10 cellular contexts compared by ENCODE assay signal in genomic region chr19:14088634-14089411, GRCh38. TPM values are rescaled to one million over a fixed set of nuclear protein-coding genes. Genes with fewer than 3 reads are reported as not detected.
DNase-seq lines count a peak whose midpoint lies in the region; ATAC-seq, FAIRE-seq and TF ChIP-seq lines count a peak whose summit lies in the region.
"Had no signal": no experiment of that assay in that cellular context is flagged by ENCODE, and none has a peak within 500 bp of the region (broad histone marks: within the 10 kb centered on the region; RNA-seq: fewer than 3 reads in every experiment).

No MANE protein-coding gene starts in this region.

- H2AFZ ChIP-seq in OCI-LY1 (ENCODE audit: low read length) (no peak overlapping the region), H1 (ENCODE audit: low read length) (no peak overlapping the region)

- TF ChIP-seq POLR2A in H1 (IDR thresholded peaks at IDR 0.05; ENCODE audit: control extremely low read depth in 1 of 2, low read depth in 2 of 2, low read length in 2 of 2) (no peak), ovary (IDR thresholded peaks at IDR 0.05) (no peak)

- POLR2A ChIA-PET in H1 (lab: Charles Lee; ENCODE audit: partially characterized antibody) = interaction anchor here (1.0 to 1.1 kb wide), 3 partner anchors 25 to 263 kb away, joined by 3 read pairs; partner anchors contain the start of gene PRKACA

- no peak for TF ChIP-seq RAD21 in H1 (IDR thresholded peaks at IDR 0.05 in 1 of 2, conservative IDR thresholded peaks at IDR 0.05 in 1 of 2; ENCODE audit: low read depth in 2 of 2, low read length in 2 of 2)

- FAIRE-seq in H1 (lab: Jason Lieb, UNC) = no peak

- CTCF ChIA-PET in H1 (lab: Charles Lee; ENCODE audit: partially characterized antibody) = interaction anchor here (1.0 to 1.8 kb wide), 4 partner anchors 15 to 291 kb away, joined by 4 to 6 read pairs (median 4); partner anchors contain the start of gene MISP3

- H3K9ac ChIP-seq in ES-I3 (ENCODE audit: low read depth, low read length) = peak overlapping the region; percentile 60
- peak overlapping the region; percentile 52 for H3K9ac ChIP-seq in OCI-LY1 (ENCODE audit: low read length)
- no peak overlapping the region for H3K9ac ChIP-seq in H1 (replicated peaks in 1 of 4; ENCODE audit: extremely low read depth in 1 of 4, low read depth in 3 of 4, low read length in 3 of 4)

- no peak for TF ChIP-seq CTCF in OCI-LY1 (IDR thresholded peaks at IDR 0.05; ENCODE audit: low read length)
- no peak for TF ChIP-seq CTCF in H1 (IDR thresholded peaks at IDR 0.05; ENCODE audit: control extremely low read depth in 1 of 3, insufficient read depth in 1 of 3, low read depth in 1 of 3, low read length in 3 of 3)
- no peak for TF ChIP-seq CTCF in ovary (IDR thresholded peaks at IDR 0.05)

- peaks cover 11% of the 10 kb centered on the region for H3K23me2 ChIP-seq in H1 (ENCODE audit: low read depth, low read length)

- H3K4me1 ChIP-seq in ES-I3 (ENCODE audit: insufficient read depth, low read length) = no peaks in the 10 kb centered on the region; the same call in 1 of the 2 replicates
- peaks cover 18% of the 10 kb centered on the region for H3K4me1 ChIP-seq in OCI-LY1 (ENCODE audit: insufficient read depth, low read length, severe bottlenecking)
- H3K4me1 ChIP-seq in H1 (replicated peaks in 1 of 4; ENCODE audit: control insufficient read depth in 3 of 4, insufficient read depth in 4 of 4, low read length in 3 of 4) = peaks cover 3 to 5% (median 4%) of the 10 kb centered on the region in 4 experiments
- peaks cover 5% of the 10 kb centered on the region for H3K4me1 ChIP-seq in ovary (ENCODE audit: insufficient read depth)

- H3K23ac ChIP-seq in H1 (ENCODE audit: insufficient read length) = no peak overlapping the region

- H2BK15ac ChIP-seq in H1 (ENCODE audit: low read length) = no peak overlapping the region

- no peaks in the 10 kb centered on the region for H3K36me3 ChIP-seq in ES-I3 (ENCODE audit: insufficient read depth, low read length)
- peaks cover 28% of the 10 kb centered on the region for H3K36me3 ChIP-seq in OCI-LY1 (ENCODE audit: insufficient read depth, low read length)
- peaks cover 0 to 13% (median 4%) of the 10 kb centered on the region in 4 experiments; a peak in 3 of 8 replicates for H3K36me3 ChIP-seq in H1 (ENCODE audit: control insufficient read depth in 2 of 4, insufficient read depth in 4 of 4, low read length in 3 of 4)
- H3K36me3 ChIP-seq in ovary = no peaks in the 10 kb centered on the region

- H4K20me1 ChIP-seq in OCI-LY1 (ENCODE audit: insufficient read depth, low read length) (no peaks in the 10 kb centered on the region), H1 (replicated peaks in 1 of 2; ENCODE audit: control insufficient read depth in 1 of 2, insufficient read depth in 2 of 2, low read length in 2 of 2) (peaks cover 4 to 8% of the 10 kb centered on the region in 2 experiments)

- DNase-seq in H1 (ENCODE audit: low read depth in 1 of 2, low spot score in 2 of 2) = no peak
- peak in 1 of 5 donors; percentile 58 for DNase-seq in ovary
- DNase-seq in NCI-H1930 (lab: John Stamatoyannopoulos, UW) = no peak
- no peak for DNase-seq in T1000 (lab: John Stamatoyannopoulos, UW)
- DNase-seq: transverse colon had no signal

- H2BK5ac ChIP-seq in H1 (ENCODE audit: low read depth, low read length) = no peak overlapping the region

- H2AK5ac ChIP-seq in H1 (ENCODE audit: low read depth, low read length) = no peak overlapping the region

- no peaks in the 10 kb centered on the region for H3F3A ChIP-seq in OCI-LY1 (ENCODE audit: insufficient read depth, low read length)

- H2BK120ac ChIP-seq in H1 (replicated peaks; ENCODE audit: low read depth, low read length) = no peak overlapping the region

- TF ChIP-seq EP300 in H1 (IDR thresholded peaks at IDR 0.05; ENCODE audit: borderline replicate concordance in 1 of 2, low read depth in 2 of 2, low read length in 2 of 2) = no peak
- TF ChIP-seq EP300 in ovary (IDR thresholded peaks at IDR 0.05) = no peak

- no peak overlapping the region for H4K5ac ChIP-seq in H1 (ENCODE audit: insufficient read length, low read depth, low read length)

- no peak overlapping the region for H3K56ac ChIP-seq in H1 (replicated peaks; ENCODE audit: insufficient read length, low read depth, low read length)

- H3K9me2 ChIP-seq in OCI-LY1 (ENCODE audit: low read depth, low read length) = no peaks in the 10 kb centered on the region

- no peak overlapping the region for H3K18ac ChIP-seq in H1 (ENCODE audit: extremely low read depth, low read length)

- H3K4me3 ChIP-seq in OCI-LY1 (ENCODE audit: low read depth, low read length, poor library complexity, severe bottlenecking) (peak overlapping the region; percentile 71), H1 (ENCODE audit: extremely low read depth in 1 of 4, insufficient read depth in 2 of 4, low read depth in 3 of 4, low read length in 4 of 4) (peak overlapping the region; percentile 42 to 78 (median 60)), ovary (no peak overlapping the region)

- peak overlapping the region; percentile 15 for H3K27ac ChIP-seq in OCI-LY1 (ENCODE audit: low read depth, low read length, poor library complexity, severe bottlenecking)
- no peak overlapping the region for H3K27ac ChIP-seq in H1 (ENCODE audit: low read depth, low read length)
- peak overlapping the region; percentile 20 to 56 for H3K27ac ChIP-seq in ovary

- 92% methylated on average over 28 of the region's 30 CpGs; no CpG with 5 or more reads in 1 of the 2 experiments for WGBS in H1 (ENCODE audit: extremely low coverage in 1 of 2, insufficient coverage in 1 of 2, insufficient read length in 1 of 2, insufficient replicate concordance in 2 of 2, low coverage in 1 of 2, low lambda C conversion rate in 2 of 2, missing lambda C conversion rate in 1 of 2), 2 experiments
- WGBS in ovary, 3 donors = 83 to 89% (median 85%) methylated on average over 26 to 30 of the region's 30 CpGs

- no peaks in the 10 kb centered on the region; the same call in 1 of the 2 replicates for H3K9me3 ChIP-seq in ES-I3 (ENCODE audit: control insufficient read depth, insufficient read depth, low read length)
- H3K9me3 ChIP-seq in OCI-LY1 (ENCODE audit: low read length) = peaks cover 7% of the 10 kb centered on the region
- H3K9me3 ChIP-seq in H1 (ENCODE audit: insufficient read depth in 2 of 2, low read depth in 1 of 2, low read length in 1 of 2) = peaks cover 8% of the 10 kb centered on the region in 2 experiments; a peak in 3 of 4 replicates
- H3K9me3 ChIP-seq in ovary = no peaks in the 10 kb centered on the region
- H3K9me3 ChIP-seq: transverse colon had no signal

- no peak overlapping the region for H4K91ac ChIP-seq in H1 (replicated peaks; ENCODE audit: insufficient read length, low read length)

- no peak overlapping the region for H3K4ac ChIP-seq in H1 (replicated peaks; ENCODE audit: insufficient read length, low read depth, low read length)

- no peak overlapping the region for H3K14ac ChIP-seq in H1 (ENCODE audit: insufficient read length)

- intact Hi-C loops in ovary (cut with DNase I) = loop anchor here in 2 of 4 donors (10.0 kb wide), 2 partner anchors 46 to 324 kb away; partner anchors contain the start of genes ASF1B (in 1 of the 2) and MRI1 (in 1 of the 2)

- H2BK12ac ChIP-seq in H1 (ENCODE audit: low read depth, low read length) = no peak overlapping the region

- H3K79me1 ChIP-seq in H1 (ENCODE audit: low read depth, low read length) = no peaks in the 10 kb centered on the region

- H4K8ac ChIP-seq in H1 (ENCODE audit: extremely low read depth, insufficient read depth, low read length) = no peak overlapping the region; the same call in 1 of the 2 replicates

- no peak overlapping the region for H2BK20ac ChIP-seq in H1 (ENCODE audit: low read length)

- ATAC-seq in GM18870 (IDR thresholded peaks at IDR 0.05; ENCODE audit: unreplicated experiment) (no peak), HG03135 (IDR thresholded peaks at IDR 0.05; ENCODE audit: unreplicated experiment) (no peak)

- H3K79me2 ChIP-seq in OCI-LY1 (ENCODE audit: insufficient read depth, low read length) (no peaks in the 10 kb centered on the region), H1 (ENCODE audit: control insufficient read depth in 1 of 2, insufficient read depth in 2 of 2, low read length in 2 of 2) (no peaks in the 10 kb centered on the region)

- peak overlapping the region; percentile 73 for H3K4me2 ChIP-seq in OCI-LY1 (ENCODE audit: low read length)
- H3K4me2 ChIP-seq in H1 (ENCODE audit: insufficient read depth in 1 of 2, low read depth in 2 of 2, low read length in 2 of 2) = peak overlapping the region; percentile 65 to 74

- H3K27me3 ChIP-seq in OCI-LY1 (ENCODE audit: insufficient read depth, low read length) (no peaks in the 10 kb centered on the region), H1 (replicated peaks in 1 of 4; ENCODE audit: control insufficient read depth in 3 of 4, extremely low read depth in 1 of 4, insufficient read depth in 3 of 4, low read length in 3 of 4) (peaks cover 0 to 6% (median 2%) of the 10 kb centered on the region in 4 experiments; a peak in 4 of 7 replicates), ovary (no peaks in the 10 kb centered on the region)
- H3K27me3 ChIP-seq: transverse colon had no signal

RNA-seq across cellular contexts. Expression of gene SAMD1, which starts 1.7 kb away (rescaled TPM):
- total RNA-seq in H1 (2021; fragmentation: NEBNext Ultra II Directional; extraction: Animal tissue kit (Norgen Biotek cat#: 25700)) = 95.7 and 100 TPM in 2 replicates
- polyA plus RNA-seq in H1 (2011; rRNA removed) (40.0 and 52.4 TPM in 2 replicates), ovary (10 to 100 TPM; 10.5 to 23.6 TPM)
- polyA plus RNA-seq in H1 (2011; cell fraction: cytosol; rRNA removed) = 48.4 TPM
- polyA plus RNA-seq in H1 (2011; cell fraction: nucleus; rRNA removed) = 118 TPM
- 53.3 to 76.4 TPM (median 71.1 TPM) in 4 replicates for polyA plus RNA-seq in H1 (2012, experiment 1 of 2)
- 74.0 TPM for polyA plus RNA-seq in H1 (2012, experiment 2 of 2)
- 83.6 TPM for polyA plus RNA-seq in H1 (2013, experiment 1 of 2)
- 81.7 TPM for polyA plus RNA-seq in H1 (2013, experiment 2 of 2)
- polyA minus RNA-seq in H1 (2011; rRNA and poly(A)+ RNA removed) = 7.6 and 10.5 TPM in 2 replicates
- polyA minus RNA-seq in H1 (2011; cell fraction: cytosol; rRNA and poly(A)+ RNA removed) = 26.8 TPM
- polyA minus RNA-seq in H1 (2011; cell fraction: nucleus; rRNA and poly(A)+ RNA removed) = 18.2 TPM
- 10 to 100 TPM; 13.6 to 68.3 (median 41.0) TPM for total RNA-seq in ovary

RNA-seq across cellular contexts. Expression of gene C19orf67, which starts 3.2 kb away (rescaled TPM):
- total RNA-seq in H1 (2021; fragmentation: NEBNext Ultra II Directional; extraction: Animal tissue kit (Norgen Biotek cat#: 25700)) = 0.52 TPM in 1 of 2 replicates, not detected in the other
- polyA plus RNA-seq in H1 (2011; rRNA removed) (0.12 and 0.25 TPM in 2 replicates), ovary (under 1 TPM in 1 of 2 donors, not detected in 1; 0.08 TPM)
- 0.23 TPM for polyA plus RNA-seq in H1 (2011; cell fraction: cytosol; rRNA removed)
- polyA plus RNA-seq in H1 (2011; cell fraction: nucleus; rRNA removed) = 0.37 TPM
- not detected in 4 replicates for polyA plus RNA-seq in H1 (2012, experiment 1 of 2)
- polyA plus RNA-seq in H1 (2012, experiment 2 of 2) = 0.46 TPM
- polyA plus RNA-seq in H1 (2013, experiment 1 of 2) = 0.04 TPM
- polyA plus RNA-seq in H1 (2013, experiment 2 of 2) = 0.11 TPM
- 0.19 and 0.37 TPM in 2 replicates for polyA minus RNA-seq in H1 (2011; rRNA and poly(A)+ RNA removed)
- not detected for polyA minus RNA-seq in H1 (2011; cell fraction: cytosol; rRNA and poly(A)+ RNA removed)
- polyA minus RNA-seq in H1 (2011; cell fraction: nucleus; rRNA and poly(A)+ RNA removed) = not detected
- total RNA-seq in ovary = not detected
- total RNA-seq: lung microvascular endothelial cell had no signal

RNA-seq across cellular contexts. Expression of gene MISP3, which starts 16.2 kb away (rescaled TPM):
- 0.92 and 1.4 TPM in 2 replicates for total RNA-seq in H1 (2021; fragmentation: NEBNext Ultra II Directional; extraction: Animal tissue kit (Norgen Biotek cat#: 25700))
- 0.74 and 0.96 TPM in 2 replicates for polyA plus RNA-seq in H1 (2011; rRNA removed)
- 1.3 TPM for polyA plus RNA-seq in H1 (2011; cell fraction: cytosol; rRNA removed)
- 2.1 TPM for polyA plus RNA-seq in H1 (2011; cell fraction: nucleus; rRNA removed)
- 1.2 to 2.2 TPM (median 1.6 TPM) in 4 replicates for polyA plus RNA-seq in H1 (2012, experiment 1 of 2)
- 0.89 TPM for polyA plus RNA-seq in H1 (2012, experiment 2 of 2)
- polyA plus RNA-seq in H1 (2013, experiment 1 of 2) = 1.3 TPM
- polyA plus RNA-seq in H1 (2013, experiment 2 of 2) = 1.2 TPM
- polyA minus RNA-seq in H1 (2011; rRNA and poly(A)+ RNA removed) = 0.10 and 0.16 TPM in 2 replicates
- not detected for polyA minus RNA-seq in H1 (2011; cell fraction: cytosol; rRNA and poly(A)+ RNA removed)
- 0.80 TPM for polyA minus RNA-seq in H1 (2011; cell fraction: nucleus; rRNA and poly(A)+ RNA removed)
- total RNA-seq in ovary = 10 to 100 TPM in 1 of 7 donors, 1 to 10 TPM in 1, under 1 TPM in 5; 0.28 to 13.9 (median 0.53) TPM
- 1 to 10 TPM in 1 of 2 donors, under 1 TPM in 1; 0.80 to 1.3 TPM for polyA plus RNA-seq in ovary
- total RNA-seq: lung microvascular endothelial cell had no signal

RNA-seq across cellular contexts. Expression of gene PALM3, which starts 26.9 kb away (rescaled TPM):
- 31.3 and 33.1 TPM in 2 replicates for total RNA-seq in H1 (2021; fragmentation: NEBNext Ultra II Directional; extraction: Animal tissue kit (Norgen Biotek cat#: 25700))
- polyA plus RNA-seq in H1 (2011; rRNA removed) (5.8 and 12.1 TPM in 2 replicates), ovary (under 1 TPM; 0.20 to 0.33 TPM)
- 21.0 TPM for polyA plus RNA-seq in H1 (2011; cell fraction: cytosol; rRNA removed)
- 11.7 TPM for polyA plus RNA-seq in H1 (2011; cell fraction: nucleus; rRNA removed)
- polyA plus RNA-seq in H1 (2012, experiment 1 of 2) = 26.0 to 38.6 TPM (median 32.7 TPM) in 4 replicates
- polyA plus RNA-seq in H1 (2012, experiment 2 of 2) = 10.6 TPM
- polyA plus RNA-seq in H1 (2013, experiment 1 of 2) = 18.2 TPM
- polyA plus RNA-seq in H1 (2013, experiment 2 of 2) = 18.3 TPM
- 3.2 and 3.3 TPM in 2 replicates for polyA minus RNA-seq in H1 (2011; rRNA and poly(A)+ RNA removed)
- polyA minus RNA-seq in H1 (2011; cell fraction: cytosol; rRNA and poly(A)+ RNA removed) = 6.1 TPM
- polyA minus RNA-seq in H1 (2011; cell fraction: nucleus; rRNA and poly(A)+ RNA removed) = 4.0 TPM
- total RNA-seq in ovary = 1 to 10 TPM in 1 of 7 donors, under 1 TPM in 4, not detected in 2; 0.17 to 2.6 (median 0.48) TPM
- total RNA-seq: lung microvascular endothelial cell had no signal

RNA-seq across cellular contexts. Expression of gene PRKACA, which starts 28.7 kb away (rescaled TPM):
- 48.2 and 52.8 TPM in 2 replicates for total RNA-seq in H1 (2021; fragmentation: NEBNext Ultra II Directional; extraction: Animal tissue kit (Norgen Biotek cat#: 25700))
- polyA plus RNA-seq in H1 (2011; rRNA removed) (14.2 and 22.4 TPM in 2 replicates), ovary (100 to 1,000 TPM; 104 to 207 TPM)
- 17.2 TPM for polyA plus RNA-seq in H1 (2011; cell fraction: cytosol; rRNA removed)
- 22.5 TPM for polyA plus RNA-seq in H1 (2011; cell fraction: nucleus; rRNA removed)
- 39.6 to 48.7 TPM (median 46.6 TPM) in 4 replicates for polyA plus RNA-seq in H1 (2012, experiment 1 of 2)
- polyA plus RNA-seq in H1 (2012, experiment 2 of 2) = 44.8 TPM
- polyA plus RNA-seq in H1 (2013, experiment 1 of 2) = 37.2 TPM
- 37.9 TPM for polyA plus RNA-seq in H1 (2013, experiment 2 of 2)
- 15.4 and 30.5 TPM in 2 replicates for polyA minus RNA-seq in H1 (2011; rRNA and poly(A)+ RNA removed)
- 10.6 TPM for polyA minus RNA-seq in H1 (2011; cell fraction: cytosol; rRNA and poly(A)+ RNA removed)
- 12.3 TPM for polyA minus RNA-seq in H1 (2011; cell fraction: nucleus; rRNA and poly(A)+ RNA removed)
- total RNA-seq in ovary = 100 to 1,000 TPM in 5 of 7 donors, 10 to 100 TPM in 2; 33.3 to 280 (median 201) TPM

Comparison
In these comparisons a context has a peak if more than half of its experiments do, and no peak if none do; other contexts are left out.
1. H3K9ac ChIP-seq: peak in ES-I3 (single experiment) and OCI-LY1 (single experiment); none in H1 (0 of 4).